In the genomic region with DNA sequence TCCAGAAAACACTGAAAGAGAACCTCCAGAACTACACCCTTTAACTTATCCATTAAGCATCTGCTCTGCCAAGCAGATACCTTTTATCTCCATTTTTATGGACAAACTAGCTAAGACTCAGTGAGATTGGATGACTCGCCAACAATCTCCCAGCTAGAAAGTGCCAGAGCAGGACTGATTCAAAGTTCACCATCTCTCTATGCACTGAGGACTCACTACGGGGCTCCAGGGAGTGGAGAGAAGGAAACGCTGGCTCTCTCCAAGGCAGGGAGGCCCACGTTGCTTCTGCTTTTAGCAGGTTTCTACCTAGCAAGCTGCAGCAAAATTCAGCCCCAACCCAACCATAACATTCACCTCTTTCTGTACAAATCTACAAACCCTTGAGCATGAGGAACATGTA, we compare ENCODE assay signal across 28 cellular contexts. TPM values are rescaled to one million over a fixed set of nuclear protein-coding genes. Genes with fewer than 3 reads are reported as not detected.
A peak's percentile ranks its signal among the peaks of the same experiment; 100 is the strongest.
DNase-seq lines count a peak whose midpoint lies in the region; ATAC-seq, FAIRE-seq and TF ChIP-seq lines count a peak whose summit lies in the region.
"Had no signal": no experiment of that assay in that cellular context is flagged by ENCODE, and none has a peak within 500 bp of the region (broad histone marks: within the 10 kb centered on the region; RNA-seq: fewer than 3 reads in every experiment).

No MANE protein-coding gene starts in this region.

- TF ChIP-seq CTCF in left ventricle myocardium inferior (IDR thresholded peaks at IDR 0.05; ENCODE audit: borderline replicate concordance), result no peak

- FAIRE-seq in small intestine (lab: Jason Lieb, UNC), result no peak
- FAIRE-seq: A549, GM18507, H54 had no signal

- DNase-seq in left ventricle myocardium inferior, result no peak
- no peak for DNase-seq in Right ventricle myocardium inferior (ENCODE audit: missing footprints)
- DNase-seq in ecto neural progenitor cell (ENCODE audit: low spot score), result peak; percentile 14
- peak; percentile 50 for DNase-seq in islet precursor cell
- peak; percentile 68 for DNase-seq in small intestine
- no peak for DNase-seq in COR-L47 (lab: John Stamatoyannopoulos, UW)
- DNase-seq in NCI-H2029 treated with DMSO at 0.1 percent for 48 hours (lab: John Stamatoyannopoulos, UW), result no peak
- DNase-seq in 8988T, result no peak
- DNase-seq: AML-193; CD4-positive, alpha-beta T cell; DMS53; HFFc6; NCI-H1048; NCI-H1417; NCI-H1694; NCI-H2081; NCI-H2171; NCI-H226; NCI-H510A; NCI-H69; RPMI8226; SIG-M5 had no signal

- no peak overlapping the region for H3K4me3 ChIP-seq in left ventricle myocardium inferior
- H3K4me3 ChIP-seq in small intestine (ENCODE audit: low read depth in 1 of 2, low read length in 2 of 2), result no peak overlapping the region
- H3K4me3 ChIP-seq: A549; BLaER1 treated with 17β-estradiol and CSF1 and Interleukin-3, amounts not matched to agents 10 nM and 100 nM; SK-N-MC had no signal

- H3K27ac ChIP-seq in left ventricle myocardium inferior (replicated peaks), result peak overlapping the region; percentile 90
- peak overlapping the region in 1 of 2 donors; percentile 3 for H3K27ac ChIP-seq in small intestine (ENCODE audit: low read depth in 1 of 2, low read length in 1 of 2)
- H3K27ac ChIP-seq: A549; BLaER1 treated with 17β-estradiol and CSF1 and Interleukin-3, amounts not matched to agents 10 nM and 100 nM; KMS-11; SK-N-MC had no signal

- H3K36me3 ChIP-seq in left ventricle myocardium inferior (peaks cover 20% of the 10 kb centered on the region), small intestine (ENCODE audit: control insufficient read depth in 2 of 2, insufficient read depth in 2 of 2, low read length in 2 of 2) (no peaks in the 10 kb centered on the region)
- H3K36me3 ChIP-seq: BLaER1 treated with 17β-estradiol and CSF1 and Interleukin-3, amounts not matched to agents 10 nM and 100 nM had no signal

- H3K9me3 ChIP-seq in left ventricle myocardium inferior (replicated peaks), result no peaks in the 10 kb centered on the region
- H3K9me3 ChIP-seq in small intestine (ENCODE audit: control insufficient read depth, low read depth), result no peaks in the 10 kb centered on the region
- H3K9me3 ChIP-seq: A549; BLaER1 treated with 17β-estradiol and CSF1 and Interleukin-3, amounts not matched to agents 10 nM and 100 nM had no signal

- WGBS in small intestine, 3 donors, result 14 to 51% (median 45%) methylated on average over 4 of the region's 4 CpGs

- peaks cover 46% of the 10 kb centered on the region for H3K4me1 ChIP-seq in left ventricle myocardium inferior
- H3K4me1 ChIP-seq in small intestine (ENCODE audit: control insufficient read depth in 2 of 2, insufficient read depth in 1 of 2, low read depth in 1 of 2, low read length in 1 of 2), result peaks cover 0 to 4% of the 10 kb centered on the region in 2 donors
- H3K4me1 ChIP-seq: BLaER1 treated with 17β-estradiol and CSF1 and Interleukin-3, amounts not matched to agents 10 nM and 100 nM had no signal

- H3K27me3 ChIP-seq in left ventricle myocardium inferior (ENCODE audit: low read depth) (no peaks in the 10 kb centered on the region), small intestine (ENCODE audit: control insufficient read depth in 2 of 2, insufficient read depth in 2 of 2, low read length in 2 of 2) (no peaks in the 10 kb centered on the region)
- H3K27me3 ChIP-seq: BLaER1 treated with 17β-estradiol and CSF1 and Interleukin-3, amounts not matched to agents 10 nM and 100 nM had no signal

- intact Hi-C loops in left ventricle myocardium inferior (cut with micrococcal nuclease), result no loop called here
- intact Hi-C loops in Right ventricle myocardium inferior (cut with DNase I), result loop anchor here (10.0 kb wide), 1 partner anchor 552 kb away; no protein-coding TSS in a partner anchor

- no peak for ATAC-seq in Right ventricle myocardium inferior
- ATAC-seq: A549 had no signal

RNA-seq across cellular contexts. Expression of a gene that starts 52.8 kb away (rescaled TPM):
- 7.2 TPM for total RNA-seq in left ventricle myocardium inferior
- 8.6 TPM for total RNA-seq in Right ventricle myocardium inferior
- 10 to 100 TPM in 1 of 3 donors, 1 to 10 TPM in 2; 5.9 to 12.3 (median 7.8) TPM for polyA plus RNA-seq in small intestine
- total RNA-seq: CD4-positive, alpha-beta T cell had no signal

Comparison
In these comparisons a context has a peak if more than half of its experiments do, and no peak if none do; other contexts are left out.
1. DNase-seq: peak in ecto neural progenitor cell (single experiment), islet precursor cell (single experiment) and small intestine (single experiment); none in left ventricle myocardium inferior (single experiment), Right ventricle myocardium inferior (single experiment), COR-L47 (single experiment), NCI-H2029 treated with DMSO at 0.1 percent for 48 hours (single experiment) and 8988T (single experiment).